In the genomic region with DNA sequence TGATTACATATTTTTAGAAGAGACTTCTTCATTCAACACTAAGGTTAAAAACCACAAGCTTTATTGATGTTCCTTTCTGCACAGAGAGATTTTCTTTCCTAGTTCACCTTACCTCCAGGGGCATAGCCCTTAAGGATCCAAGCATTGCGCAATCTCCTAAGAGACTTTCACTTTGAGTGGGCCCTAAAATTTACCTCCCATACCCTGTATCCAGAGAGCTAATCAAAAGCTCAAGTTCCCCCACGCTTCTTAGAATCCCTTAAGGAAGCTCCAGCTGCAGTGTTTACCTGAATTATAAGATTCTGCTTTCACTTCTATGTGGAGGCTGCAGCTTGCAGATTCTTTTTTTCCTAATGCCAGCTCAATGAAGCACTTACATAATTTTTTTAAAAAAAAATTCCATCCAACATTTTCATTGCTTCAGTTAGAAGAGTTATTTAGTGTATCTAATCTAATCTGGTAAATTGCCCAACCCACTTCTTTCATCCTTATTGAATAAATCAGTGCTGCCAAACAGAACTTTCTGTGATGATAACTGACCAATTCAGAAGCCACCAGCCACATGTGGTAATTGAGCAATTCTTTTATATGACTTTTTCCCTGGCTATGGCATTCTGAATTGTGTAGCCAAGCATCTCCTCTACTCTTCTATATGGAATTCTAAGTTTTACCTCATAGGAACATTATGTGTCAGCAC, we compare ENCODE assay signal across 1 cellular context.
TF ChIP-seq lines count a peak whose summit lies in the region.

No MANE protein-coding gene starts in this region.

TF ChIP-seq in IMR-90, 13 proteins besides CTCF, POLR2A, EP300 and RAD21:
- TF ChIP-seq USF2 (IDR thresholded peaks at IDR 0.05; ENCODE audit: low read depth, low read length): no peak
- TF ChIP-seq CEBPB (IDR thresholded peaks at IDR 0.05; ENCODE audit: low read depth, low read length): peak; percentile 94
TF ChIP-seq in IMR-90: peak in this region for 1.
